Comparison of ENCODE assay signal across 16 cellular contexts in genomic region chr6:80610821-80611220, GRCh38.
A peak's percentile ranks its signal among the peaks of the same experiment; 100 is the strongest.
DNase-seq lines count a peak whose midpoint lies in the region; ATAC-seq and TF ChIP-seq lines count a peak whose summit lies in the region.
"Had no signal": no experiment of that assay in that cellular context is flagged by ENCODE, and none has a peak within 500 bp of the region (broad histone marks: within the 10 kb centered on the region; RNA-seq: fewer than 3 reads in every experiment).

No MANE protein-coding gene starts in this region.

- H3K4me3 ChIP-seq in AG04449 (ENCODE audit: low read depth, low read length) = no peak overlapping the region
- H3K4me3 ChIP-seq: transverse colon had no signal

- POLR2A ChIA-PET in AG04449 (lab: Yijun Ruan, JAX) = no interaction called here

- no peak for TF ChIP-seq CTCF in AG04449 (IDR thresholded peaks at IDR 0.05; ENCODE audit: insufficient read depth, low read length, missing control alignments)

- ATAC-seq in HG03280 (IDR thresholded peaks at IDR 0.05; ENCODE audit: unreplicated experiment) (no peak), HG03108 (IDR thresholded peaks at IDR 0.05; ENCODE audit: unreplicated experiment) (no peak), GM21367 (IDR thresholded peaks at IDR 0.05; ENCODE audit: unreplicated experiment) (no peak)
- ATAC-seq: activated naive CD8-positive, alpha-beta T cell treated with anti-CD3 and anti-CD28 coated beads, Interleukin-2, amount 50 U/mL, for 24 hours had no signal

- peak; percentile 29 for DNase-seq in AG04449 (ENCODE audit: low read depth, low spot score)
- DNase-seq in HS-5 (ENCODE audit: low read depth) = peak; percentile 49
- peak; percentile 1 for DNase-seq in amniotic stem cell (lab: John Stamatoyannopoulos, UW)
- peak; percentile 11 for DNase-seq in hepatic stellate cell (ENCODE audit: low spot score)
- DNase-seq in T-helper 2 cell = no peak
- DNase-seq: activated naive CD8-positive, alpha-beta T cell treated with anti-CD3 and anti-CD28 coated beads, Interleukin-2, amount 50 U/mL, for 24 hours; AML-193; dermis blood vessel endothelial cell; H7; kidney glomerular epithelial cell; NCI-H2171 treated with DMSO at 0.1 percent for 48 hours; SW 1271; transverse colon had no signal

- CTCF ChIA-PET in AG04449 (lab: Yijun Ruan, JAX) = no interaction called here

Comparison
In these comparisons a context has a peak if more than half of its experiments do, and no peak if none do; other contexts are left out.
1. DNase-seq: peak in AG04449 (single experiment), HS-5 (single experiment), amniotic stem cell (single experiment) and hepatic stellate cell (single experiment); none in T-helper 2 cell (0 of 5).